Comparison of ENCODE assay signal across 10 cellular contexts in genomic region chr9:136171009-136171800, GRCh38. TPM values are rescaled to one million over a fixed set of nuclear protein-coding genes. Genes with fewer than 3 reads are reported as not detected.
DNase-seq lines count a peak whose midpoint lies in the region; ATAC-seq and TF ChIP-seq lines count a peak whose summit lies in the region.
"Had no signal": no experiment of that assay in that cellular context is flagged by ENCODE, and none has a peak within 500 bp of the region (broad histone marks: within the 10 kb centered on the region; RNA-seq: fewer than 3 reads in every experiment).

No MANE protein-coding gene starts in this region.

- CTCF ChIA-PET in WTC11 (lab: Charles Lee): interaction anchor here (0.6 to 4.5 kb wide), 49 partner anchors 8 to 481 kb away, joined by 3 to 35 read pairs (median 5); partner anchors contain the start of genes LHX3 and UBAC1

- ATAC-seq in WTC11: peak; percentile 83
- ATAC-seq in memory B cell (ENCODE audit: low read depth): no peak

- H3K4me1 Mint-ChIP-seq in WTC11 (peaks cover 27% of the 10 kb centered on the region), memory B cell (peaks cover 8% of the 10 kb centered on the region), endothelial cell (ENCODE audit: unreplicated experiment) (no peaks in the 10 kb centered on the region)

- H3K27ac Mint-ChIP-seq in WTC11 (peak overlapping the region; percentile 99), memory B cell (peak overlapping the region; percentile 15), endothelial cell (ENCODE audit: unreplicated experiment) (no peak overlapping the region)

- POLR2A ChIA-PET in WTC11 (lab: Charles Lee): interaction anchor here (1.2 to 1.7 kb wide), 3 partner anchors 16 to 100 kb away, joined by 3 to 5 read pairs (median 4); no protein-coding TSS in a partner anchor

- H3K36me3 Mint-ChIP-seq in WTC11 (no peaks in the 10 kb centered on the region), memory B cell (no peaks in the 10 kb centered on the region), endothelial cell (ENCODE audit: low read depth, unreplicated experiment) (no peaks in the 10 kb centered on the region)

- DNase-seq in ELF-1 (ENCODE audit: low read depth, low spot score) (peak; percentile 96), NCI-H1105 (lab: John Stamatoyannopoulos, UW) (peak; percentile 80), WTC11 (ENCODE audit: low spot score) (peak; percentile 67), memory B cell (ENCODE audit: low spot score in 2 of 2) (no peak), endothelial cell (ENCODE audit: low spot score) (no peak), T1000 (lab: John Stamatoyannopoulos, UW) (no peak), medulla oblongata (ENCODE audit: extremely low spot score) (no peak), NCI-H2227 (lab: John Stamatoyannopoulos, UW; ENCODE audit: unreplicated experiment) (no peak)

- peak overlapping the region; percentile 52 for H3K4me3 Mint-ChIP-seq in WTC11
- no peak overlapping the region for H3K4me3 Mint-ChIP-seq in memory B cell
- no peak overlapping the region for H3K4me3 Mint-ChIP-seq in endothelial cell (ENCODE audit: unreplicated experiment)

- H3K27me3 Mint-ChIP-seq in WTC11 (ENCODE audit: low read depth) (peaks cover 3% of the 10 kb centered on the region; the same call in 1 of the 2 replicates), memory B cell (peaks cover 13% of the 10 kb centered on the region), endothelial cell (ENCODE audit: unreplicated experiment) (peaks cover 4% of the 10 kb centered on the region)

- TF ChIP-seq CTCF in WTC11 (IDR thresholded peaks at IDR 0.05): no peak
- TF ChIP-seq CTCF in endothelial cell (IDR thresholded peaks at IDR 0.05; ENCODE audit: unreplicated experiment): no peak

- H3K9me3 Mint-ChIP-seq in WTC11 (no peaks in the 10 kb centered on the region), memory B cell (no peaks in the 10 kb centered on the region), endothelial cell (ENCODE audit: unreplicated experiment) (no peaks in the 10 kb centered on the region)

TF ChIP-seq in WTC11, 78 proteins besides CTCF, POLR2A, EP300 and RAD21:
- TF ChIP-seq OVOL2 (CRISPR knock-in tag; IDR thresholded peaks at IDR 0.05; ENCODE audit: borderline replicate concordance) (no peak), ETV6 (CRISPR knock-in tag; IDR thresholded peaks at IDR 0.05) (peak; percentile 70; the same call in 1 of the 2 replicates), TEAD4 (CRISPR knock-in tag; IDR thresholded peaks at IDR 0.05) (no peak), FOXP1 (CRISPR knock-in tag; IDR thresholded peaks at IDR 0.05; ENCODE audit: borderline replicate concordance) (0 out of 2 replicates have a peak, but pooled peaks have one; percentile 30), ZNF121 (CRISPR knock-in tag; IDR thresholded peaks at IDR 0.05) (no peak), ZNF416 (CRISPR knock-in tag; IDR thresholded peaks at IDR 0.05) (no peak), SOX15 (CRISPR knock-in tag; IDR thresholded peaks at IDR 0.05) (no peak), ZNF512 (CRISPR knock-in tag; IDR thresholded peaks at IDR 0.05; ENCODE audit: borderline replicate concordance) (no peak), ZNF423 (CRISPR knock-in tag; IDR thresholded peaks at IDR 0.05) (peak; percentile 86)

RNA-seq across cellular contexts. Expression of gene LHX3, which starts 33.7 kb away (rescaled TPM):
- 0.11 TPM in 1 of 3 replicates, not detected in the others for total RNA-seq in WTC11 (2021)
- not detected for total RNA-seq in endothelial cell (ENCODE audit: unreplicated experiment)
- total RNA-seq: Daoy, heart left ventricle had no signal

RNA-seq across cellular contexts. Expression of gene TMEM250, which starts 52.5 kb away (rescaled TPM):
- total RNA-seq in WTC11 (2021) (39.4 to 41.0 TPM (median 39.5 TPM) in 3 replicates), endothelial cell (ENCODE audit: unreplicated experiment) (33.6 TPM)

Comparison
In these comparisons a context has a peak if more than half of its experiments do, and no peak if none do; other contexts are left out.
1. DNase-seq: peak in ELF-1 (single experiment), NCI-H1105 (single experiment) and WTC11 (single experiment); none in memory B cell (0 of 2), endothelial cell (single experiment), T1000 (single experiment), medulla oblongata (single experiment) and NCI-H2227 (single experiment).